24 cellular contexts compared by ENCODE assay signal in genomic region chr14:93725993-93726392, GRCh38.
DNase-seq lines count a peak whose midpoint lies in the region; ATAC-seq and TF ChIP-seq lines count a peak whose summit lies in the region.
"Had no signal": no experiment of that assay in that cellular context is flagged by ENCODE, and none has a peak within 500 bp of the region (broad histone marks: within the 10 kb centered on the region; RNA-seq: fewer than 3 reads in every experiment).

No MANE protein-coding gene starts in this region.

- DNase-seq in neuronal stem cell (ENCODE audit: low spot score): no peak
- DNase-seq in posterior vena cava (ENCODE audit: low spot score): peak; percentile 74
- DNase-seq in upper lobe of right lung: peak; percentile 40
- DNase-seq in amniotic stem cell (lab: John Stamatoyannopoulos, UW): no peak
- DNase-seq in NOMO-1 treated with DMSO at 0.1 percent for 48 hours (lab: John Stamatoyannopoulos, UW; ENCODE audit: unreplicated experiment): no peak
- DNase-seq in prostate gland (ENCODE audit: low spot score): no peak
- DNase-seq: AML-193; C1 segment of cervical spinal cord; CD4-positive, alpha-beta memory T cell; CD4-positive, CD25-positive, alpha-beta regulatory T cell; CD8-positive, alpha-beta memory T cell; COR-L47; DMS 273 treated with DMSO at 0.1 percent for 48 hours; DMS153; DMS53; DMS79; DND-41; EL; GDM1 had no signal

- no peak overlapping the region for H2AFZ ChIP-seq in neuronal stem cell (ENCODE audit: low read length)

- H3K4me3 ChIP-seq in BLaER1 (no peak overlapping the region), neuronal stem cell (ENCODE audit: low read length in 2 of 2) (no peak overlapping the region), upper lobe of right lung (no peak overlapping the region), prostate gland (no peak overlapping the region)
- H3K4me3 ChIP-seq: A549, GM12878 had no signal

- no peak overlapping the region for H3K23ac ChIP-seq in neuronal stem cell (ENCODE audit: low read depth, low read length, poor library complexity)

- no CpG with 5 or more reads among the region's 9 CpGs for WGBS in neuronal stem cell (ENCODE audit: extremely low coverage in 2 of 2, insufficient read length in 2 of 2, insufficient replicate concordance in 1 of 2), 2 donors
- WGBS in prostate gland: 95% methylated on average over 7 of the region's 9 CpGs

- H3K14ac ChIP-seq in neuronal stem cell (ENCODE audit: low read length): no peak overlapping the region

- intact Hi-C loops in posterior vena cava (cut with DNase I) (no loop called here), upper lobe of right lung (cut with DNase I) (no loop called here), prostate gland (cut with DNase I) (no loop called here)

- no peaks in the 10 kb centered on the region for H3K36me3 ChIP-seq in BLaER1
- H3K36me3 ChIP-seq in neuronal stem cell (replicated peaks in 1 of 2; ENCODE audit: control insufficient read depth in 2 of 2, insufficient read depth in 2 of 2, low read length in 2 of 2): peaks cover 0 to 3% of the 10 kb centered on the region in 2 donors
- no peaks in the 10 kb centered on the region for H3K36me3 ChIP-seq in upper lobe of right lung
- H3K36me3 ChIP-seq in prostate gland: no peaks in the 10 kb centered on the region

- H2BK12ac ChIP-seq in neuronal stem cell (ENCODE audit: low read length): no peak overlapping the region

- no peak overlapping the region for H3K9ac ChIP-seq in BLaER1
- no peak overlapping the region for H3K9ac ChIP-seq in neuronal stem cell (ENCODE audit: low read depth, low read length, poor library complexity)

- no peak overlapping the region for H3K18ac ChIP-seq in neuronal stem cell (ENCODE audit: low read length)

- ATAC-seq in upper lobe of right lung (no peak), HG03095 (IDR thresholded peaks at IDR 0.05; ENCODE audit: unreplicated experiment) (no peak)
- ATAC-seq: A549, GM12878 had no signal

- no peak overlapping the region for H2BK120ac ChIP-seq in neuronal stem cell (ENCODE audit: low read depth, low read length)

- no peak for TF ChIP-seq POLR2A in prostate gland (IDR thresholded peaks at IDR 0.05)

- H3K27me3 ChIP-seq in BLaER1 (no peaks in the 10 kb centered on the region), neuronal stem cell (ENCODE audit: control insufficient read depth in 3 of 3, insufficient read depth in 3 of 3, low read depth in 1 of 3, low read length in 3 of 3) (no peaks in the 10 kb centered on the region), upper lobe of right lung (no peaks in the 10 kb centered on the region), prostate gland (replicated peaks; ENCODE audit: insufficient read depth) (no peaks in the 10 kb centered on the region)

- H4K8ac ChIP-seq in neuronal stem cell (ENCODE audit: low read depth, low read length): no peak overlapping the region

- no peaks in the 10 kb centered on the region for H4K20me1 ChIP-seq in BLaER1

- no peak overlapping the region for H4K91ac ChIP-seq in neuronal stem cell (ENCODE audit: low read depth, low read length, poor library complexity)

- H3K4me1 ChIP-seq in BLaER1: peaks cover 29% of the 10 kb centered on the region
- H3K4me1 ChIP-seq in neuronal stem cell (ENCODE audit: control insufficient read depth in 2 of 2, insufficient read depth in 1 of 2, low read depth in 1 of 2, low read length in 2 of 2): peaks cover 0 to 2% of the 10 kb centered on the region in 2 donors
- no peaks in the 10 kb centered on the region for H3K4me1 ChIP-seq in upper lobe of right lung
- H3K4me1 ChIP-seq in prostate gland (replicated peaks): no peaks in the 10 kb centered on the region
- H3K4me1 ChIP-seq: A549 had no signal

- H3K9me3 ChIP-seq in BLaER1: no peaks in the 10 kb centered on the region
- no peaks in the 10 kb centered on the region for H3K9me3 ChIP-seq in neuronal stem cell (replicated peaks in 1 of 2; ENCODE audit: control insufficient read depth in 2 of 2, insufficient read depth in 1 of 2, low read depth in 1 of 2, low read length in 2 of 2)
- no peaks in the 10 kb centered on the region for H3K9me3 ChIP-seq in upper lobe of right lung
- no peaks in the 10 kb centered on the region for H3K9me3 ChIP-seq in prostate gland
- H3K9me3 ChIP-seq: A549 had no signal

- H3K4me2 ChIP-seq in BLaER1 (peak overlapping the region; percentile 90; the same call in 1 of the 2 replicates), neuronal stem cell (ENCODE audit: insufficient read depth, low read length, poor library complexity, severe bottlenecking) (no peak overlapping the region)
- H3K4me2 ChIP-seq: A549 had no signal

- no peak for TF ChIP-seq CTCF in upper lobe of right lung (IDR thresholded peaks at IDR 0.05)
- TF ChIP-seq CTCF in prostate gland (IDR thresholded peaks at IDR 0.05): no peak

- H2BK15ac ChIP-seq in neuronal stem cell (ENCODE audit: low read length): no peak overlapping the region

- no peaks in the 10 kb centered on the region for H3K79me1 ChIP-seq in neuronal stem cell (ENCODE audit: low read depth, low read length)

- H3K4ac ChIP-seq in neuronal stem cell (ENCODE audit: low read length): no peak overlapping the region

- no peak overlapping the region for H3K27ac ChIP-seq in BLaER1
- no peak overlapping the region for H3K27ac ChIP-seq in neuronal stem cell (replicated peaks; ENCODE audit: low read length)
- no peak overlapping the region for H3K27ac ChIP-seq in upper lobe of right lung
- H3K27ac ChIP-seq in prostate gland: no peak overlapping the region
- H3K27ac ChIP-seq: 22Rv1, A549 had no signal

- peak overlapping the region; percentile 2 for H2BK5ac ChIP-seq in neuronal stem cell (ENCODE audit: low read length)

- peak overlapping the region; percentile 31 for H2AK5ac ChIP-seq in neuronal stem cell (ENCODE audit: low read depth, low read length)

Comparison
In these comparisons a context has a peak if more than half of its experiments do, and no peak if none do; other contexts are left out.
1. DNase-seq: peak in posterior vena cava (single experiment) and upper lobe of right lung (single experiment); none in neuronal stem cell (single experiment), amniotic stem cell (single experiment), NOMO-1 treated with DMSO at 0.1 percent for 48 hours (single experiment) and prostate gland (single experiment).